10 cellular contexts compared by ENCODE assay signal in the genomic region with DNA sequence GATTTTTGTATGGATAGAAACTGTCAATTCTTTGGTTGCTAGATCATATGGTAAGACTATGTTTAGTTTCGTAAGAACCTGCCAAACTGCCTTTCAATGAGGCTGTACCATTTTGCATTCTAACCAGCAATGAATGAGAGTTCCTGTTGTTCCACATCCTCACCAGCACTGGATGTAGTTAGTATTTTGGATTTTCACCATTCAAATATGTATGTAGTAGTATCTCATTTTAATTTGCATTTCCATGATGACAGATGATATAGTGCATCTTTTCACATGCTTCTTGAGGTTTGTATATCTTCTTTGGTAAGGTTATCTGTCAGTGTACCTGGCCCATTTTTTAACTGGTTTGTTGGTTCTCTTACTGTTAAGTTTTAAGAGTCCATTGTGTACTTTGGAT.
"Had no signal": no experiment of that assay in that cellular context is flagged by ENCODE, and none has a peak within 500 bp of the region (broad histone marks: within the 10 kb centered on the region; RNA-seq: fewer than 3 reads in every experiment).

No MANE protein-coding gene starts in this region.

- H3K27ac Mint-ChIP-seq: GM23338, HFFc6 had no signal

- H3K9me3 Mint-ChIP-seq: GM23338, H9, HFFc6, IgD-negative memory B cell had no signal

- H3K4me3 Mint-ChIP-seq: GM23338, H9, HFFc6, IgD-negative memory B cell had no signal

- H3K4me2 ChIP-seq: GM23338 had no signal

- H3K4me3 ChIP-seq: GM23338 had no signal

- FAIRE-seq: H1, H54, HepG2 had no signal

- H3K27ac ChIP-seq: HL-60 had no signal

- ATAC-seq: GM23338, HepG2 had no signal

- DNase-seq: H9, HCEC 1CT, HFFc6, KG1 had no signal

- H3K27me3 Mint-ChIP-seq: IgD-negative memory B cell had no signal

- H2AFZ ChIP-seq: GM23338 had no signal
